ENCODE assay signal across 24 cellular contexts in genomic region chr11:8266246-8267241, GRCh38. TPM values are rescaled to one million over a fixed set of nuclear protein-coding genes. Genes with fewer than 3 reads are reported as not detected.
DNase-seq lines count a peak whose midpoint lies in the region; ATAC-seq and TF ChIP-seq lines count a peak whose summit lies in the region.
"Had no signal": no experiment of that assay in that cellular context is flagged by ENCODE, and none has a peak within 500 bp of the region (broad histone marks: within the 10 kb centered on the region; RNA-seq: fewer than 3 reads in every experiment).

No MANE protein-coding gene starts in this region.

- peaks cover 10% of the 10 kb centered on the region; the same call in 1 of the 2 replicates for H3K4me1 ChIP-seq in GM23338 (ENCODE audit: insufficient read depth)
- peaks cover 11% of the 10 kb centered on the region for H3K4me1 ChIP-seq in osteoblast (ENCODE audit: insufficient read depth, low read length)
- H3K4me1 ChIP-seq: BE2C had no signal

- H3K79me2 ChIP-seq in GM23338 (replicated peaks; ENCODE audit: insufficient read depth): no peaks in the 10 kb centered on the region
- no peaks in the 10 kb centered on the region for H3K79me2 ChIP-seq in osteoblast (ENCODE audit: insufficient read depth, low read length)

- H3K9me3 ChIP-seq in osteoblast (ENCODE audit: low read depth, low read length): no peaks in the 10 kb centered on the region
- H3K9me3 ChIP-seq: adrenal gland, BE2C, stomach, tibial artery had no signal

- ATAC-seq in GM23338 (no peak), HG03025 (IDR thresholded peaks at IDR 0.05; ENCODE audit: low FRiP score, unreplicated experiment) (no peak)

- H4K20me1 ChIP-seq in GM23338 (replicated peaks; ENCODE audit: insufficient read depth): peaks cover 4% of the 10 kb centered on the region; the same call in 1 of the 2 replicates
- peaks cover 3% of the 10 kb centered on the region for H4K20me1 ChIP-seq in osteoblast (ENCODE audit: insufficient read depth, low read length)

- H3K27me3 ChIP-seq in GM23338 (ENCODE audit: insufficient read depth): peaks cover 100% of the 10 kb centered on the region
- peaks cover 87% of the 10 kb centered on the region for H3K27me3 ChIP-seq in osteoblast (ENCODE audit: insufficient read depth, low read length)

- H3K27me3 Mint-ChIP-seq in GM23338 (ENCODE audit: insufficient read depth, low read depth, poor library complexity): peaks cover 83% of the 10 kb centered on the region
- H3K27me3 Mint-ChIP-seq in glutamatergic neuron (ENCODE audit: unreplicated experiment): peaks cover 29% of the 10 kb centered on the region

- H3F3A ChIP-seq in GM23338 (replicated peaks; ENCODE audit: low read depth): 0 out of 2 replicates have a peak, but pooled peaks cover 3% of the 10 kb centered on the region

- DNase-seq in activated effector memory CD4-positive, alpha-beta T cell treated with anti-CD3 and anti-CD28 coated beads, Interleukin-2, amount 50 U/mL, for 16 hours: peak; percentile 60
- DNase-seq in activated effector memory CD4-positive, alpha-beta T cell treated with Interleukin-2 at 50 U/mL for 16 hours: no peak
- DNase-seq in GM23338 (ENCODE audit: low spot score) (no peak), glutamatergic neuron (no peak), osteoblast (ENCODE audit: insufficient read length, low spot score, missing footprints) (peak; percentile 73), foreskin melanocyte (no peak)
- no peak for DNase-seq in stimulated activated naive CD4-positive, alpha-beta T cell treated with Interleukin-2 at 50 U/mL for 16 hours (lab: John Stamatoyannopoulos, UW)
- DNase-seq: activated CD4-positive, alpha-beta T cell treated with anti-CD3 and anti-CD28 coated beads, Interleukin-2, amount 50 U/mL, for 1 hour; BE2C; effector CD8-positive, alpha-beta T cell; erythroblast; GF-D8; kidney glomerular epithelial cell; NCI-H1694; NCI-H446 treated with DMSO at 0.1 percent for 48 hours; stomach; T-helper 2 cell had no signal

- H3K36me3 ChIP-seq in GM23338 (ENCODE audit: insufficient read depth): no peaks in the 10 kb centered on the region
- no peaks in the 10 kb centered on the region for H3K36me3 ChIP-seq in osteoblast (ENCODE audit: insufficient read depth, low read length)
- H3K36me3 ChIP-seq: adrenal gland, BE2C, stomach, tibial artery had no signal

- H3K36me3 Mint-ChIP-seq in GM23338 (ENCODE audit: low read depth) (no peaks in the 10 kb centered on the region), glutamatergic neuron (ENCODE audit: unreplicated experiment) (no peaks in the 10 kb centered on the region)

- H3K27ac ChIP-seq in GM23338 (ENCODE audit: low read depth) (no peak overlapping the region), osteoblast (ENCODE audit: low read depth, low read length) (no peak overlapping the region)
- H3K27ac ChIP-seq: adrenal gland, stomach, tibial artery had no signal

- H3K9me3 Mint-ChIP-seq in GM23338: no peaks in the 10 kb centered on the region
- H3K9me3 Mint-ChIP-seq in glutamatergic neuron (ENCODE audit: unreplicated experiment): peaks cover 14% of the 10 kb centered on the region
- H3K9me3 Mint-ChIP-seq: activated T-helper 2 cell treated with anti-CD3 and anti-CD28 coated beads, Interferon-gamma antibody, Interleukin-2, Interleukin-4, amounts not matched to agents 10 μg/mL and 5 μg/mL and 100 μg/mL, durations not matched to agents 14 hours and 24 hours and 36 hours had no signal

- H3K4me3 ChIP-seq in GM23338 (no peak overlapping the region), osteoblast (ENCODE audit: insufficient read depth, low read length) (no peak overlapping the region)
- H3K4me3 ChIP-seq: adrenal gland, lung, tibial artery had no signal

- H2AFZ ChIP-seq in GM23338 (no peak overlapping the region), osteoblast (ENCODE audit: low read length) (no peak overlapping the region)

- H3K4me3 Mint-ChIP-seq in GM23338: no peak overlapping the region
- H3K4me3 Mint-ChIP-seq in glutamatergic neuron (ENCODE audit: unreplicated experiment): peak overlapping the region; percentile 25

- H3K4me2 ChIP-seq in GM23338: no peak overlapping the region
- no peak overlapping the region for H3K4me2 ChIP-seq in osteoblast (ENCODE audit: insufficient read depth, low read length)

- H3K27ac Mint-ChIP-seq in GM23338: no peak overlapping the region
- H3K27ac Mint-ChIP-seq in glutamatergic neuron (ENCODE audit: unreplicated experiment): no peak overlapping the region
- H3K27ac Mint-ChIP-seq: activated T-helper 2 cell treated with anti-CD3 and anti-CD28 coated beads, Interferon-gamma antibody, Interleukin-2, Interleukin-4, amounts not matched to agents 10 μg/mL and 5 μg/mL and 100 μg/mL, durations not matched to agents 14 hours and 24 hours and 36 hours had no signal

- H3K4me1 Mint-ChIP-seq in GM23338 (peaks cover 12% of the 10 kb centered on the region; the same call in 2 of the 3 replicates), glutamatergic neuron (ENCODE audit: low read depth, unreplicated experiment) (peaks cover 16% of the 10 kb centered on the region)

- TF ChIP-seq CTCF in GM23338 (conservative IDR thresholded peaks at IDR 0.05; ENCODE audit: low read depth in 2 of 2) (no peak), glutamatergic neuron (IDR thresholded peaks at IDR 0.05; ENCODE audit: partially characterized antibody, unreplicated experiment) (no peak), osteoblast (IDR thresholded peaks at IDR 0.05; ENCODE audit: extremely low read depth, low read depth, low read length) (no peak)

- no peaks in the 10 kb centered on the region for H3K9me2 ChIP-seq in GM23338 (ENCODE audit: insufficient read depth)

TF ChIP-seq in GM23338, 12 proteins besides CTCF, POLR2A, EP300 and RAD21:
- TF ChIP-seq EZH2 (IDR thresholded peaks at IDR 0.05; ENCODE audit: low read depth, unreplicated experiment) (peak; percentile 22), REST (IDR thresholded peaks at IDR 0.05; ENCODE audit: unreplicated experiment) (no peak), ETS1 (IDR thresholded peaks at IDR 0.05) (no peak), ZNF114 (CRISPR knock-in tag; IDR thresholded peaks at IDR 0.05) (no peak)

RNA-seq across cellular contexts. Expression of gene LMO1, which starts 2.9 kb away (rescaled TPM):
- total RNA-seq in GM23338 (2014; rRNA removed; shearing (Covaris generic)): not detected in 2 replicates
- polyA plus RNA-seq in GM23338 (2016; fragmentation: Nextera tagmentation; extraction: Ambion mirVana): 0.19 and 0.40 TPM in 2 replicates
- 5.7 TPM for total RNA-seq in glutamatergic neuron (ENCODE audit: unreplicated experiment)
- not detected in 2 replicates for total RNA-seq in osteoblast
- total RNA-seq: activated T-helper 2 cell treated with anti-CD3 and anti-CD28 coated beads, Interferon-gamma antibody, Interleukin-2, Interleukin-4, amounts not matched to agents 10 μg/mL and 5 μg/mL and 100 μg/mL, durations not matched to agents 14 hours and 24 hours and 36 hours; OCI-LY7; pulmonary artery endothelial cell; stomach had no signal
- polyA plus RNA-seq: lung had no signal

Comparison
In these comparisons a context has a peak if more than half of its experiments do, and no peak if none do; other contexts are left out.
1. DNase-seq: peak in activated effector memory CD4-positive, alpha-beta T cell treated with anti-CD3 and anti-CD28 coated beads, Interleukin-2, amount 50 U/mL, for 16 hours (single experiment) and osteoblast (single experiment); none in activated effector memory CD4-positive, alpha-beta T cell treated with Interleukin-2 at 50 U/mL for 16 hours (single experiment), GM23338 (single experiment), glutamatergic neuron (single experiment), stimulated activated naive CD4-positive, alpha-beta T cell treated with Interleukin-2 at 50 U/mL for 16 hours (single experiment) and foreskin melanocyte (single experiment).